17 cellular contexts compared by ENCODE assay signal in the genomic region with DNA sequence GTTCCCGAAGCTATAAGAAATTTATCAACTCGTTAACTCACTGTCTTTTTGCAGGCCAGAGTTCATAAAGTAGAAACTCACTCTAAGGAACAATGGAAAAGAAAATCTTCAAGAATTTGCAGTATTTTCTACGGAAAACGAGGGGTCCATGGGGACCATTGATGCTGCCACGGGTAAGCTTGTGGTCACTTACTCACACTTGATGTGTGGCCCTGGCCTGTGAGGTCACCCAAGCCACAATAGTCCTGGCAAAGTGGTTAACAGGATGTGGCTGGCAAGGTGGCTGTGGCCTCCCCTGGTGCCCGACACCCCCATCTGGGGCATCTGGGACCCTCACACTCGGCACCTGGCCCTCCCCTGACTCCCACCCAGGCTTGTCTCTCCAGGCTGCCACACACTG.
"Had no signal": no experiment of that assay in that cellular context is flagged by ENCODE, and none has a peak within 500 bp of the region (broad histone marks: within the 10 kb centered on the region; RNA-seq: fewer than 3 reads in every experiment).

No MANE protein-coding gene starts in this region.

- H3K4me3 Mint-ChIP-seq: activated CD4-positive, alpha-beta T cell treated with anti-CD3 and anti-CD28 coated beads, Interleukin-2, amount 10 ng/mL, durations not matched to agents 7 days and 5 days; activated naive CD8-positive, alpha-beta T cell treated with anti-CD3 and anti-CD28 coated beads for 36 hours; neural crest cell had no signal

- H3K4me1 ChIP-seq: gastrocnemius medialis, pancreas, sigmoid colon had no signal

- H3K27ac Mint-ChIP-seq: activated CD4-positive, alpha-beta T cell treated with anti-CD3 and anti-CD28 coated beads, Interleukin-2, amount 10 ng/mL, durations not matched to agents 7 days and 5 days; activated naive CD8-positive, alpha-beta T cell treated with anti-CD3 and anti-CD28 coated beads for 36 hours had no signal

- FAIRE-seq: endothelial cell of umbilical vein, pancreas had no signal

- H3K27me3 Mint-ChIP-seq: activated CD4-positive, alpha-beta T cell treated with anti-CD3 and anti-CD28 coated beads, Interleukin-2, amount 10 ng/mL, durations not matched to agents 7 days and 5 days; activated naive CD8-positive, alpha-beta T cell treated with anti-CD3 and anti-CD28 coated beads for 36 hours had no signal

- DNase-seq: activated CD4-positive, alpha-beta T cell treated with anti-CD3 and anti-CD28 coated beads, Interleukin-2, amount 10 ng/mL, durations not matched to agents 7 days and 5 days; activated CD8-positive, alpha-beta memory T cell treated with anti-CD3 and anti-CD28 coated beads for 24 hours; activated naive CD8-positive, alpha-beta T cell treated with anti-CD3 and anti-CD28 coated beads for 36 hours; amygdala; brain microvascular endothelial cell; cerebellar nuclear complex; effector CD8-positive, alpha-beta T cell; gastrocnemius medialis; islet precursor cell; midbrain; sigmoid colon; stimulated activated CD4-positive, alpha-beta T cell treated with anti-CD3 and anti-CD28 coated beads, Interleukin-12 subunit alpha, Interleukin-12 subunit beta, amount 100 ng/mL, for 4 hours; stimulated activated CD4-positive, alpha-beta T cell treated with anti-CD3 and anti-CD28 coated beads, Interleukin-2, amount 100 ng/mL, for 24 hours had no signal

- H3K27me3 ChIP-seq: brain microvascular endothelial cell, gastrocnemius medialis, pancreas, sigmoid colon had no signal

- H3K36me3 ChIP-seq: brain microvascular endothelial cell, gastrocnemius medialis, pancreas, sigmoid colon had no signal

- H3K9me3 ChIP-seq: gastrocnemius medialis, pancreas had no signal

- H3K4me3 ChIP-seq: gastrocnemius medialis, pancreas, sigmoid colon had no signal

- ATAC-seq: gastrocnemius medialis, left lobe of liver, pancreas had no signal

- H3K27ac ChIP-seq: brain microvascular endothelial cell, gastrocnemius medialis, pancreas, sigmoid colon had no signal

- H3K36me3 Mint-ChIP-seq: activated naive CD8-positive, alpha-beta T cell treated with anti-CD3 and anti-CD28 coated beads for 36 hours had no signal

- H3K4me1 Mint-ChIP-seq: activated CD4-positive, alpha-beta T cell treated with anti-CD3 and anti-CD28 coated beads, Interleukin-2, amount 10 ng/mL, durations not matched to agents 7 days and 5 days; activated naive CD8-positive, alpha-beta T cell treated with anti-CD3 and anti-CD28 coated beads for 36 hours had no signal
